ENCODE assay signal across 12 cellular contexts in the genomic region with DNA sequence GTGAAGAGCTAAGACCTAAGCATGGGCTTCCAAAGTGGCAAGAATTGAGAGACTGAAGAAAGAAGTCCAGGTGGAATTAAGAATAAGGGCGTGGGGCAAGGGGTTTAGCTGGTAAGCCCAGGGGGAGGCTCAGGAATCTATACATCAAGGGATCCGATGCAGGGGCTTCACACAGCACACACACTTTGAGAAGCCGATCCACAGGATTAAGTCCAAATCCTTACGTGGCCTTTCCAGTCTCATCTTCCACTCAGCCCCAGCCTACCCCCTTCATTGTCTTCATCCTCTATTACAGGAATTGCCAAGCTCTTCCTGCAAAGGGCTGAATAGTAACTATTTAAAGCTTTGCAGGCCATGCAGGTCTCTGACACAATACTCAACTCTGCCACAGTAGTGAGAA.
DNase-seq lines count a peak whose midpoint lies in the region; ATAC-seq and TF ChIP-seq lines count a peak whose summit lies in the region.
"Had no signal": no experiment of that assay in that cellular context is flagged by ENCODE, and none has a peak within 500 bp of the region (broad histone marks: within the 10 kb centered on the region; RNA-seq: fewer than 3 reads in every experiment).

No MANE protein-coding gene starts in this region.

- H3K9me3 ChIP-seq in WERI-Rb-1 (ENCODE audit: severe bottlenecking), result no peaks in the 10 kb centered on the region
- H3K9me3 ChIP-seq in lower lobe of right lung, result no peaks in the 10 kb centered on the region
- H3K9me3 ChIP-seq in subcutaneous abdominal adipose tissue (ENCODE audit: control insufficient read depth in 5 of 5, low read length in 5 of 5), result no peaks in the 10 kb centered on the region
- H3K9me3 ChIP-seq: A549 had no signal

- no peak overlapping the region for H3K4me3 ChIP-seq in WERI-Rb-1 (ENCODE audit: low read depth, low read length)
- H3K4me3 ChIP-seq in lower lobe of right lung, result no peak overlapping the region
- H3K4me3 ChIP-seq in subcutaneous abdominal adipose tissue (ENCODE audit: low read depth in 1 of 5, low read length in 5 of 5), result no peak overlapping the region
- H3K4me3 ChIP-seq: A549 had no signal

- peaks cover 53% of the 10 kb centered on the region for H3K4me1 ChIP-seq in lower lobe of right lung
- H3K4me1 ChIP-seq in subcutaneous abdominal adipose tissue (ENCODE audit: control insufficient read depth in 5 of 5, insufficient read depth in 5 of 5, low read length in 5 of 5), result peaks cover 4 to 63% (median 58%) of the 10 kb centered on the region in 5 donors

- ATAC-seq in lower lobe of right lung (peak in 1 of 2 donors; percentile 16), sciatic nerve (no peak), GM21447 (IDR thresholded peaks at IDR 0.05; ENCODE audit: unreplicated experiment) (no peak)
- ATAC-seq: A549 had no signal

- no peaks in the 10 kb centered on the region for H3K27me3 ChIP-seq in WERI-Rb-1 (ENCODE audit: insufficient read depth, low read depth, severe bottlenecking)
- H3K27me3 ChIP-seq in lower lobe of right lung (ENCODE audit: low read depth), result no peaks in the 10 kb centered on the region
- H3K27me3 ChIP-seq in subcutaneous abdominal adipose tissue (ENCODE audit: control insufficient read depth in 5 of 5, insufficient read depth in 4 of 5, low read length in 5 of 5), result no peaks in the 10 kb centered on the region

- TF ChIP-seq CTCF in C4-2B (conservative IDR thresholded peaks at IDR 0.05) (no peak), WERI-Rb-1 (IDR thresholded peaks at IDR 0.05; ENCODE audit: low read depth, low read length) (no peak), lower lobe of right lung (IDR thresholded peaks at IDR 0.05) (no peak)

- H3K27ac ChIP-seq in C4-2B (peak overlapping the region; percentile 32), WERI-Rb-1 (no peak overlapping the region), lower lobe of right lung (peak overlapping the region; percentile 12), subcutaneous abdominal adipose tissue (ENCODE audit: low read depth, low read length) (peak overlapping the region; percentile 31)

- intact Hi-C loops in lower lobe of right lung (cut with DNase I), result no loop called here
- intact Hi-C loops in sciatic nerve (cut with DNase I), result no loop called here

- no peak overlapping the region for H3K9ac ChIP-seq in subcutaneous abdominal adipose tissue (ENCODE audit: low read length in 5 of 5)

- H3K36me3 ChIP-seq in WERI-Rb-1, result no peaks in the 10 kb centered on the region
- H3K36me3 ChIP-seq in lower lobe of right lung, result peaks cover 5% of the 10 kb centered on the region
- H3K36me3 ChIP-seq in subcutaneous abdominal adipose tissue (ENCODE audit: control insufficient read depth in 5 of 5, insufficient read depth in 5 of 5, low read length in 5 of 5), result peaks cover 0 to 12% (median 6%) of the 10 kb centered on the region in 5 donors

- DNase-seq in WERI-Rb-1 (peak; percentile 75), lower lobe of right lung (no peak), sciatic nerve (ENCODE audit: low spot score) (no peak), GM19240 (ENCODE audit: insufficient read length, low spot score) (no peak)
- DNase-seq: DMS53, H9, NCI-H187 treated with DMSO at 0.1 percent for 48 hours, NCI-H2171 had no signal
